ENCODE assay signal across 1 cellular context in genomic region chr9:129802833-129803678, GRCh38.
TF ChIP-seq lines count a peak whose summit lies in the region.

TOR1B (plus strand) TSS chr9:129803184; CDS start chr9:129803213, 29 bp downstream.

TF ChIP-seq in K562, 482 proteins besides CTCF, POLR2A, EP300 and RAD21 (continued from another document and continues in another):
- no peak for TF ChIP-seq TRIM25 (IDR thresholded peaks at IDR 0.05; ENCODE audit: borderline replicate concordance)
- TF ChIP-seq ILK (tag; IDR thresholded peaks at IDR 0.05; ENCODE audit: borderline replicate concordance, low read depth), result no peak
- no peak for TF ChIP-seq GTF2E2 (tag; IDR thresholded peaks at IDR 0.05)
- no peak for TF ChIP-seq MYBL2 (IDR thresholded peaks at IDR 0.05; ENCODE audit: low read depth)
- TF ChIP-seq MYBL2 (CRISPR knock-in tag; IDR thresholded peaks at IDR 0.05; ENCODE audit: borderline replicate concordance), result no peak
- TF ChIP-seq FUS (optimal IDR thresholded peaks at IDR 0.05; ENCODE audit: low read depth, low read length), result no peak
- TF ChIP-seq SMARCA5 (IDR thresholded peaks at IDR 0.05), result no peak
- 0 out of 2 replicates have a peak, but pooled peaks have one; percentile 36 for TF ChIP-seq ZNF766 (CRISPR knock-in tag; conservative IDR thresholded peaks at IDR 0.05)
- peak; percentile 98 for TF ChIP-seq KLF13 (tag; IDR thresholded peaks at IDR 0.05; ENCODE audit: borderline replicate concordance, low read depth)
- no peak for TF ChIP-seq ZNF707 (CRISPR knock-in tag; conservative IDR thresholded peaks at IDR 0.05)
- TF ChIP-seq POLR3G (IDR thresholded peaks at IDR 0.05; ENCODE audit: extremely low read depth, insufficient read length, insufficient replicate concordance), result no peak
- no peak for TF ChIP-seq MAFK (IDR thresholded peaks at IDR 0.05; ENCODE audit: low read length)
- no peak for TF ChIP-seq HMG20A (CRISPR knock-in tag; conservative IDR thresholded peaks at IDR 0.05)
- TF ChIP-seq MEIS2 (IDR thresholded peaks at IDR 0.05; ENCODE audit: partially characterized antibody), result no peak
- TF ChIP-seq TAF1 (IDR thresholded peaks at IDR 0.05; ENCODE audit: control insufficient read depth, extremely low read depth, insufficient read depth, low read length, severe bottlenecking), result peak; percentile 88
- peak; percentile 75 for TF ChIP-seq POLR2AphosphoS5 (IDR thresholded peaks at IDR 0.05; ENCODE audit: control insufficient read depth, insufficient read depth, low read depth, low read length)
- no peak for TF ChIP-seq JUNB (CRISPR knock-in tag; conservative IDR thresholded peaks at IDR 0.05)
- peak; percentile 97 for TF ChIP-seq SP1 (CRISPR knock-in tag; IDR thresholded peaks at IDR 0.05)
- no peak for TF ChIP-seq EWSR1 (IDR thresholded peaks at IDR 0.05; ENCODE audit: borderline replicate concordance, low read depth, partially characterized antibody)
- TF ChIP-seq ZNF518B (CRISPR knock-in tag; IDR thresholded peaks at IDR 0.05), result no peak
- TF ChIP-seq ZC3H8 (IDR thresholded peaks at IDR 0.05), result no peak
- peak in 1 of 2 experiments; percentile 57; a peak in 1 of 4 replicates for TF ChIP-seq ZNF639 (CRISPR knock-in tag; conservative IDR thresholded peaks at IDR 0.05 in 1 of 2, IDR thresholded peaks at IDR 0.05 in 1 of 2)
- no peak for TF ChIP-seq NELFE (IDR thresholded peaks at IDR 0.05; ENCODE audit: insufficient read depth, insufficient read length)
- TF ChIP-seq RBM39 (optimal IDR thresholded peaks at IDR 0.05; ENCODE audit: low read depth, low read length), result no peak
- TF ChIP-seq CC2D1A (IDR thresholded peaks at IDR 0.05), result no peak
- TF ChIP-seq ZBTB34 (CRISPR knock-in tag; IDR thresholded peaks at IDR 0.05), result no peak
- TF ChIP-seq ZNF444 (CRISPR knock-in tag; IDR thresholded peaks at IDR 0.05), result no peak
- no peak for TF ChIP-seq TSHZ1 (CRISPR knock-in tag; IDR thresholded peaks at IDR 0.05)
- TF ChIP-seq MLLT1 (IDR thresholded peaks at IDR 0.05), result no peak
- no peak for TF ChIP-seq TCFL5 (CRISPR knock-in tag; conservative IDR thresholded peaks at IDR 0.05)
- peak; percentile 62; the same call in 1 of the 2 replicates for TF ChIP-seq ZKSCAN1 (IDR thresholded peaks at IDR 0.05; ENCODE audit: low read depth, low read length)
- TF ChIP-seq TAF15 (IDR thresholded peaks at IDR 0.05; ENCODE audit: low read depth, low read length), result no peak
- TF ChIP-seq ETS2 (tag; IDR thresholded peaks at IDR 0.05; ENCODE audit: borderline replicate concordance, poor library complexity, severe bottlenecking), result no peak
- TF ChIP-seq PHF20 (IDR thresholded peaks at IDR 0.05; ENCODE audit: partially characterized antibody), result peak; percentile 81
- no peak for TF ChIP-seq SRSF9 (IDR thresholded peaks at IDR 0.05; ENCODE audit: borderline replicate concordance, low read depth, low read length)
- peak; percentile 99 for TF ChIP-seq POLR2G (IDR thresholded peaks at IDR 0.05; ENCODE audit: low read depth, low read length)
- TF ChIP-seq PTRF (tag; IDR thresholded peaks at IDR 0.05), result no peak
- TF ChIP-seq MEF2A (IDR thresholded peaks at IDR 0.05; ENCODE audit: control insufficient read depth, low read depth, low read length), result no peak
- peak; percentile 5 for TF ChIP-seq ZFP36 (IDR thresholded peaks at IDR 0.05; ENCODE audit: low read depth, low read length, partially characterized antibody)
- TF ChIP-seq RNF2 (IDR thresholded peaks at IDR 0.05), result no peak
- TF ChIP-seq PHF8 (IDR thresholded peaks at IDR 0.05; ENCODE audit: borderline replicate concordance, low read length), result peak; percentile 93; the same call in 1 of the 2 replicates
